In genomic region chr11:106288057-106288456, GRCh38 we compare ENCODE assay signal across 16 cellular contexts.
"Had no signal": no experiment of that assay in that cellular context is flagged by ENCODE, and none has a peak within 500 bp of the region (broad histone marks: within the 10 kb centered on the region; RNA-seq: fewer than 3 reads in every experiment).

No MANE protein-coding gene starts in this region.

- H3K27ac ChIP-seq: epithelial cell of prostate, esophagus muscularis mucosa, foreskin keratinocyte, hepatocyte, neutrophil, right atrium auricular region, sigmoid colon, skin epidermis had no signal

- H3K36me3 ChIP-seq: esophagus muscularis mucosa, neutrophil, right atrium auricular region, sigmoid colon had no signal

- DNase-seq: effector memory CD8-positive, alpha-beta T cell; foreskin keratinocyte; head of caudate nucleus; kidney glomerular epithelial cell; mesendoderm; naive B cell; sigmoid colon; stimulated activated CD4-positive, alpha-beta T cell treated with anti-CD3 and anti-CD28 coated beads, Interleukin-2, amount 100 ng/mL, for 48 hours; stimulated activated naive CD4-positive, alpha-beta T cell treated with Interleukin-2 at 50 U/mL for 16 hours; trophoblast cell had no signal

- H3K4me2 ChIP-seq: hepatocyte had no signal

- H3K4me3 ChIP-seq: esophagus muscularis mucosa, hepatocyte, right atrium auricular region, sigmoid colon, skin epidermis had no signal

- H2AFZ ChIP-seq: hepatocyte had no signal

- H3K27me3 ChIP-seq: esophagus muscularis mucosa, hepatocyte, neutrophil, right atrium auricular region, sigmoid colon had no signal

- H3K4me1 ChIP-seq: esophagus muscularis mucosa, foreskin keratinocyte, right atrium auricular region, sigmoid colon had no signal

- H3K9me3 ChIP-seq: esophagus muscularis mucosa, neutrophil, right atrium auricular region, sigmoid colon had no signal
